In genomic region chr16:50679676-50680555, GRCh38 we compare ENCODE assay signal across 15 cellular contexts. TPM values are rescaled to one million over a fixed set of nuclear protein-coding genes. Genes with fewer than 3 reads are reported as not detected.
DNase-seq lines count a peak whose midpoint lies in the region; ATAC-seq and TF ChIP-seq lines count a peak whose summit lies in the region.
"Had no signal": no experiment of that assay in that cellular context is flagged by ENCODE, and none has a peak within 500 bp of the region (broad histone marks: within the 10 kb centered on the region; RNA-seq: fewer than 3 reads in every experiment).

No MANE protein-coding gene starts in this region.

- no peaks in the 10 kb centered on the region for H3K27me3 Mint-ChIP-seq in stimulated activated naive CD8-positive, alpha-beta T cell treated with anti-CD3 and anti-CD28 coated beads, Interleukin-15, Interleukin-2, amounts not matched to agents 100 ng/mL and 50 ng/mL, for 24 hours
- no peaks in the 10 kb centered on the region for H3K27me3 Mint-ChIP-seq in activated CD8-positive, alpha-beta T cell treated with anti-CD3 and anti-CD28 coated beads for 36 hours
- H3K27me3 Mint-ChIP-seq in endothelial cell (ENCODE audit: unreplicated experiment) = peaks cover 4% of the 10 kb centered on the region

- no peak for DNase-seq in stimulated activated naive CD8-positive, alpha-beta T cell treated with anti-CD3 and anti-CD28 coated beads, Interleukin-15, Interleukin-2, amounts not matched to agents 100 U/mL and 50 U/mL, for 24 hours
- DNase-seq in activated CD8-positive, alpha-beta T cell treated with anti-CD3 and anti-CD28 coated beads for 36 hours = no peak
- no peak for DNase-seq in upper lobe of right lung
- no peak for DNase-seq in CD1c-positive myeloid dendritic cell (ENCODE audit: extremely low spot score)
- no peak for DNase-seq in NCI-H2081 treated with DMSO at 0.1 percent for 48 hours (lab: John Stamatoyannopoulos, UW)
- no peak for DNase-seq in endothelial cell (ENCODE audit: low spot score)
- DNase-seq: hippocampal formation; MG63; NCI-H2227 treated with DMSO at 0.1 percent for 48 hours; PC-3; stimulated activated CD4-positive, alpha-beta T cell treated with anti-CD3 and anti-CD28 coated beads, Interleukin-4, amount 100 ng/mL, for 24 hours; T-helper 9 cell had no signal

- no peaks in the 10 kb centered on the region for H3K9me3 ChIP-seq in mucosa of rectum (ENCODE audit: control insufficient read depth in 2 of 2, low read length in 2 of 2)
- no peaks in the 10 kb centered on the region for H3K9me3 ChIP-seq in upper lobe of right lung
- H3K9me3 ChIP-seq: MG63 had no signal

- CTCF ChIA-PET in activated CD8-positive, alpha-beta T cell treated with anti-CD3 and anti-CD28 coated beads for 36 hours (lab: Charles Lee) = interaction anchor here (1.1 to 9.7 kb wide), 7 partner anchors 8 to 127 kb away, joined by 3 to 168 read pairs (median 17); partner anchors contain the start of gene CYLD

- H3K4me3 ChIP-seq in mucosa of rectum (ENCODE audit: low read length in 2 of 2) (peak overlapping the region; percentile 17 to 68), upper lobe of right lung (peak overlapping the region; percentile 48)
- H3K4me3 ChIP-seq: cardiac muscle cell, MG63 had no signal

- no peak for TF ChIP-seq CTCF in activated CD8-positive, alpha-beta T cell treated with anti-CD3 and anti-CD28 coated beads for 36 hours (IDR thresholded peaks at IDR 0.05)
- TF ChIP-seq CTCF in upper lobe of right lung (IDR thresholded peaks at IDR 0.05) = no peak
- no peak for TF ChIP-seq CTCF in endothelial cell (IDR thresholded peaks at IDR 0.05; ENCODE audit: unreplicated experiment)

- H3K36me3 ChIP-seq in mucosa of rectum (ENCODE audit: control insufficient read depth in 2 of 2, insufficient read depth in 2 of 2, low read length in 2 of 2) (peaks cover 0 to 5% of the 10 kb centered on the region in 2 donors), upper lobe of right lung (peaks cover 4% of the 10 kb centered on the region)
- H3K36me3 ChIP-seq: cardiac muscle cell, MG63 had no signal

- POLR2A ChIA-PET in activated CD8-positive, alpha-beta T cell treated with anti-CD3 and anti-CD28 coated beads for 36 hours (lab: Charles Lee) = interaction anchor here (0.6 to 5.1 kb wide), 4 partner anchors 11 to 65 kb away, joined by 3 to 59 read pairs (median 12); no protein-coding TSS in a partner anchor

- ATAC-seq in stimulated activated naive CD8-positive, alpha-beta T cell treated with anti-CD3 and anti-CD28 coated beads, Interleukin-15, Interleukin-2, amounts not matched to agents 100 U/mL and 50 U/mL, for 24 hours = no peak
- ATAC-seq in activated CD8-positive, alpha-beta T cell treated with anti-CD3 and anti-CD28 coated beads for 36 hours = no peak
- ATAC-seq in upper lobe of right lung = no peak
- ATAC-seq: PC-3 had no signal

- intact Hi-C loops in activated CD8-positive, alpha-beta T cell treated with anti-CD3 and anti-CD28 coated beads for 36 hours (cut with micrococcal nuclease) = loop anchor here (5.0 kb wide), 1 partner anchor 67 kb away; no protein-coding TSS in a partner anchor
- intact Hi-C loops in upper lobe of right lung (cut with DNase I) = no loop called here

- H3K9ac ChIP-seq in mucosa of rectum (ENCODE audit: low read depth in 1 of 2, low read length in 2 of 2) = peak overlapping the region in 1 of 2 donors; percentile 54

- no peaks in the 10 kb centered on the region for H3K9me3 Mint-ChIP-seq in stimulated activated naive CD8-positive, alpha-beta T cell treated with anti-CD3 and anti-CD28 coated beads, Interleukin-15, Interleukin-2, amounts not matched to agents 100 ng/mL and 50 ng/mL, for 24 hours
- H3K9me3 Mint-ChIP-seq in activated CD8-positive, alpha-beta T cell treated with anti-CD3 and anti-CD28 coated beads for 36 hours = no peaks in the 10 kb centered on the region
- no peaks in the 10 kb centered on the region for H3K9me3 Mint-ChIP-seq in endothelial cell (ENCODE audit: unreplicated experiment)

- H3K4me1 Mint-ChIP-seq in stimulated activated naive CD8-positive, alpha-beta T cell treated with anti-CD3 and anti-CD28 coated beads, Interleukin-15, Interleukin-2, amounts not matched to agents 100 ng/mL and 50 ng/mL, for 24 hours (ENCODE audit: low read depth) = peaks cover 68% of the 10 kb centered on the region
- peaks cover 69% of the 10 kb centered on the region for H3K4me1 Mint-ChIP-seq in activated CD8-positive, alpha-beta T cell treated with anti-CD3 and anti-CD28 coated beads for 36 hours (ENCODE audit: low read depth)
- no peaks in the 10 kb centered on the region for H3K4me1 Mint-ChIP-seq in endothelial cell (ENCODE audit: unreplicated experiment)

- H3K4me3 Mint-ChIP-seq in stimulated activated naive CD8-positive, alpha-beta T cell treated with anti-CD3 and anti-CD28 coated beads, Interleukin-15, Interleukin-2, amounts not matched to agents 100 ng/mL and 50 ng/mL, for 24 hours = peak overlapping the region; percentile 87
- peak overlapping the region; percentile 78 for H3K4me3 Mint-ChIP-seq in activated CD8-positive, alpha-beta T cell treated with anti-CD3 and anti-CD28 coated beads for 36 hours
- H3K4me3 Mint-ChIP-seq in endothelial cell (ENCODE audit: unreplicated experiment) = no peak overlapping the region

- H3K27ac Mint-ChIP-seq in stimulated activated naive CD8-positive, alpha-beta T cell treated with anti-CD3 and anti-CD28 coated beads, Interleukin-15, Interleukin-2, amounts not matched to agents 100 ng/mL and 50 ng/mL, for 24 hours = peak overlapping the region; percentile 92
- peak overlapping the region; percentile 93 for H3K27ac Mint-ChIP-seq in activated CD8-positive, alpha-beta T cell treated with anti-CD3 and anti-CD28 coated beads for 36 hours
- no peak overlapping the region for H3K27ac Mint-ChIP-seq in endothelial cell (ENCODE audit: unreplicated experiment)

- H3K27ac ChIP-seq in mucosa of rectum (ENCODE audit: low read depth in 2 of 2, low read length in 2 of 2) (peak overlapping the region in 1 of 2 donors; percentile 72), upper lobe of right lung (no peak overlapping the region)
- H3K27ac ChIP-seq: cardiac muscle cell had no signal

- H3K4me1 ChIP-seq in mucosa of rectum (ENCODE audit: control insufficient read depth in 2 of 2, insufficient read depth in 2 of 2, low read length in 2 of 2) (peaks cover 1 to 13% of the 10 kb centered on the region in 2 donors), upper lobe of right lung (peaks cover 29% of the 10 kb centered on the region)

- H3K27me3 ChIP-seq in mucosa of rectum (ENCODE audit: control insufficient read depth in 2 of 2, insufficient read depth in 2 of 2, low read length in 2 of 2) (no peaks in the 10 kb centered on the region), upper lobe of right lung (no peaks in the 10 kb centered on the region)
- H3K27me3 ChIP-seq: cardiac muscle cell, MG63 had no signal

- H3K36me3 Mint-ChIP-seq in stimulated activated naive CD8-positive, alpha-beta T cell treated with anti-CD3 and anti-CD28 coated beads, Interleukin-15, Interleukin-2, amounts not matched to agents 100 ng/mL and 50 ng/mL, for 24 hours (ENCODE audit: low read depth) = peaks cover 33% of the 10 kb centered on the region
- H3K36me3 Mint-ChIP-seq in activated CD8-positive, alpha-beta T cell treated with anti-CD3 and anti-CD28 coated beads for 36 hours (ENCODE audit: low read depth) = peaks cover 43% of the 10 kb centered on the region
- no peaks in the 10 kb centered on the region for H3K36me3 Mint-ChIP-seq in endothelial cell (ENCODE audit: low read depth, unreplicated experiment)

RNA-seq across cellular contexts. Expression of gene SNX20, which starts 1.2 kb away (rescaled TPM):
- total RNA-seq in activated CD8-positive, alpha-beta T cell treated with anti-CD3 and anti-CD28 coated beads for 36 hours = 10 to 100 TPM; 24.6 to 25.0 TPM
- 9.2 TPM for total RNA-seq in upper lobe of right lung
- not detected for total RNA-seq in endothelial cell (ENCODE audit: unreplicated experiment)
- total RNA-seq: cardiac muscle cell, PC-3 had no signal

RNA-seq across cellular contexts. Expression of gene NOD2, which starts 13.5 kb away (rescaled TPM):
- 1 to 10 TPM; 1.1 to 1.6 TPM for total RNA-seq in activated CD8-positive, alpha-beta T cell treated with anti-CD3 and anti-CD28 coated beads for 36 hours
- total RNA-seq in upper lobe of right lung = 4.2 TPM
- total RNA-seq in endothelial cell (ENCODE audit: unreplicated experiment) = 0.51 TPM
- total RNA-seq: cardiac muscle cell had no signal
